1 cellular context compared by ENCODE assay signal in the genomic region with DNA sequence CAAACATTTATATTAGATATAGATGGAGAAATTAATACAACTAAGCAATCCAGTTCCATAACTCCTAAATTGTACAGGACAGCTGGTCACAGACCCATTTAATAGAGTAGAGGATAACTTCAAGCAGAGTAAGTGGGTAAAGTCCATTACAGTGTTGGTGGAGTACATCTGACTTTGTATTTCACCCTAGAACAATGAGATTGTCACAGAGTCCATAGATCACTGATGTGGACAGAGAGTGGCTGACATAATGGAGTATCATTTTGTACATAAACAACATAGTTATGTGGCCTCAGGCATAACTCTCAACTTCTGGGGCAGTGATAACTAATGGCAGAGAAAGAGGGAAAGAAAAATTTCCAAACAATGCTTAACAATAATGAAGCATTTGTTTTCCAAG.
TF ChIP-seq lines count a peak whose summit lies in the region.

No MANE protein-coding gene starts in this region.

TF ChIP-seq in HepG2, 621 proteins besides CTCF, POLR2A, EP300 and RAD21 (continued from another document):
- TF ChIP-seq, protein P1, sequence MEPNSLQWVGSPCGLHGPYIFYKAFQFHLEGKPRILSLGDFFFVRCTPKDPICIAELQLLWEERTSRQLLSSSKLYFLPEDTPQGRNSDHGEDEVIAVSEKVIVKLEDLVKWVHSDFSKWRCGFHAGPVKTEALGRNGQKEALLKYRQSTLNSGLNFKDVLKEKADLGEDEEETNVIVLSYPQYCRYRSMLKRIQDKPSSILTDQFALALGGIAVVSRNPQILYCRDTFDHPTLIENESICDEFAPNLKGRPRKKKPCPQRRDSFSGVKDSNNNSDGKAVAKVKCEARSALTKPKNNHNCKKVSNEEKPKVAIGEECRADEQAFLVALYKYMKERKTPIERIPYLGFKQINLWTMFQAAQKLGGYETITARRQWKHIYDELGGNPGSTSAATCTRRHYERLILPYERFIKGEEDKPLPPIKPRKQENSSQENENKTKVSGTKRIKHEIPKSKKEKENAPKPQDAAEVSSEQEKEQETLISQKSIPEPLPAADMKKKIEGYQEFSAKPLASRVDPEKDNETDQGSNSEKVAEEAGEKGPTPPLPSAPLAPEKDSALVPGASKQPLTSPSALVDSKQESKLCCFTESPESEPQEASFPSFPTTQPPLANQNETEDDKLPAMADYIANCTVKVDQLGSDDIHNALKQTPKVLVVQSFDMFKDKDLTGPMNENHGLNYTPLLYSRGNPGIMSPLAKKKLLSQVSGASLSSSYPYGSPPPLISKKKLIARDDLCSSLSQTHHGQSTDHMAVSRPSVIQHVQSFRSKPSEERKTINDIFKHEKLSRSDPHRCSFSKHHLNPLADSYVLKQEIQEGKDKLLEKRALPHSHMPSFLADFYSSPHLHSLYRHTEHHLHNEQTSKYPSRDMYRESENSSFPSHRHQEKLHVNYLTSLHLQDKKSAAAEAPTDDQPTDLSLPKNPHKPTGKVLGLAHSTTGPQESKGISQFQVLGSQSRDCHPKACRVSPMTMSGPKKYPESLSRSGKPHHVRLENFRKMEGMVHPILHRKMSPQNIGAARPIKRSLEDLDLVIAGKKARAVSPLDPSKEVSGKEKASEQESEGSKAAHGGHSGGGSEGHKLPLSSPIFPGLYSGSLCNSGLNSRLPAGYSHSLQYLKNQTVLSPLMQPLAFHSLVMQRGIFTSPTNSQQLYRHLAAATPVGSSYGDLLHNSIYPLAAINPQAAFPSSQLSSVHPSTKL (CRISPR knock-in tag; IDR thresholded peaks at IDR 0.05) = peak; percentile 52
- TF ChIP-seq GABPA (IDR thresholded peaks at IDR 0.05; ENCODE audit: low read depth, low read length) (no peak), GABPA (CRISPR knock-in tag; IDR thresholded peaks at IDR 0.05; ENCODE audit: low read depth) (no peak), FOXA3 (CRISPR knock-in tag; IDR thresholded peaks at IDR 0.05) (0 out of 2 replicates have a peak, but pooled peaks have one; percentile 18), RCOR2 (CRISPR knock-in tag; IDR thresholded peaks at IDR 0.05) (no peak), HNRNPL (IDR thresholded peaks at IDR 0.05; ENCODE audit: low read depth, low read length) (no peak), NCOR1 (IDR thresholded peaks at IDR 0.05; ENCODE audit: borderline replicate concordance, low read length) (peak; percentile 54; the same call in 1 of the 2 replicates), ZNF160 (CRISPR knock-in tag; IDR thresholded peaks at IDR 0.05) (no peak), ADNP (CRISPR knock-in tag; IDR thresholded peaks at IDR 0.05) (no peak), HNF4A (CRISPR knock-in tag; IDR thresholded peaks at IDR 0.05) (peak; percentile 53)
- TF ChIP-seq, protein P2, sequence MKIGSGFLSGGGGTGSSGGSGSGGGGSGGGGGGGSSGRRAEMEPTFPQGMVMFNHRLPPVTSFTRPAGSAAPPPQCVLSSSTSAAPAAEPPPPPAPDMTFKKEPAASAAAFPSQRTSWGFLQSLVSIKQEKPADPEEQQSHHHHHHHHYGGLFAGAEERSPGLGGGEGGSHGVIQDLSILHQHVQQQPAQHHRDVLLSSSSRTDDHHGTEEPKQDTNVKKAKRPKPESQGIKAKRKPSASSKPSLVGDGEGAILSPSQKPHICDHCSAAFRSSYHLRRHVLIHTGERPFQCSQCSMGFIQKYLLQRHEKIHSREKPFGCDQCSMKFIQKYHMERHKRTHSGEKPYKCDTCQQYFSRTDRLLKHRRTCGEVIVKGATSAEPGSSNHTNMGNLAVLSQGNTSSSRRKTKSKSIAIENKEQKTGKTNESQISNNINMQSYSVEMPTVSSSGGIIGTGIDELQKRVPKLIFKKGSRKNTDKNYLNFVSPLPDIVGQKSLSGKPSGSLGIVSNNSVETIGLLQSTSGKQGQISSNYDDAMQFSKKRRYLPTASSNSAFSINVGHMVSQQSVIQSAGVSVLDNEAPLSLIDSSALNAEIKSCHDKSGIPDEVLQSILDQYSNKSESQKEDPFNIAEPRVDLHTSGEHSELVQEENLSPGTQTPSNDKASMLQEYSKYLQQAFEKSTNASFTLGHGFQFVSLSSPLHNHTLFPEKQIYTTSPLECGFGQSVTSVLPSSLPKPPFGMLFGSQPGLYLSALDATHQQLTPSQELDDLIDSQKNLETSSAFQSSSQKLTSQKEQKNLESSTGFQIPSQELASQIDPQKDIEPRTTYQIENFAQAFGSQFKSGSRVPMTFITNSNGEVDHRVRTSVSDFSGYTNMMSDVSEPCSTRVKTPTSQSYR (CRISPR knock-in tag; IDR thresholded peaks at IDR 0.05; ENCODE audit: borderline replicate concordance) = no peak
- TF ChIP-seq, protein P3, sequence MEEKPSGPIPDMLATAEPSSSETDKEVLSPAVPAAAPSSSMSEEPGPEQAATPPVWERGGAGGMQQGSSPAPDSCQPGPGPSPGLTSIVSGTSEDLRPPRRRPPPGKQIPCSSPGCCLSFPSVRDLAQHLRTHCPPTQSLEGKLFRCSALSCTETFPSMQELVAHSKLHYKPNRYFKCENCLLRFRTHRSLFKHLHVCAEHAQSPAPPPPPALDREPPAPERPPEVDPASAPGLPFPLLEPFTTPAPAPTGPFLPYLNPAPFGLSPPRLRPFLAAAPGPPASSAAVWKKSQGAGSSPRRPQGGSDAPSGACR (CRISPR knock-in tag; IDR thresholded peaks at IDR 0.05) = no peak
